ENCODE assay signal across 1 cellular context in the genomic region with DNA sequence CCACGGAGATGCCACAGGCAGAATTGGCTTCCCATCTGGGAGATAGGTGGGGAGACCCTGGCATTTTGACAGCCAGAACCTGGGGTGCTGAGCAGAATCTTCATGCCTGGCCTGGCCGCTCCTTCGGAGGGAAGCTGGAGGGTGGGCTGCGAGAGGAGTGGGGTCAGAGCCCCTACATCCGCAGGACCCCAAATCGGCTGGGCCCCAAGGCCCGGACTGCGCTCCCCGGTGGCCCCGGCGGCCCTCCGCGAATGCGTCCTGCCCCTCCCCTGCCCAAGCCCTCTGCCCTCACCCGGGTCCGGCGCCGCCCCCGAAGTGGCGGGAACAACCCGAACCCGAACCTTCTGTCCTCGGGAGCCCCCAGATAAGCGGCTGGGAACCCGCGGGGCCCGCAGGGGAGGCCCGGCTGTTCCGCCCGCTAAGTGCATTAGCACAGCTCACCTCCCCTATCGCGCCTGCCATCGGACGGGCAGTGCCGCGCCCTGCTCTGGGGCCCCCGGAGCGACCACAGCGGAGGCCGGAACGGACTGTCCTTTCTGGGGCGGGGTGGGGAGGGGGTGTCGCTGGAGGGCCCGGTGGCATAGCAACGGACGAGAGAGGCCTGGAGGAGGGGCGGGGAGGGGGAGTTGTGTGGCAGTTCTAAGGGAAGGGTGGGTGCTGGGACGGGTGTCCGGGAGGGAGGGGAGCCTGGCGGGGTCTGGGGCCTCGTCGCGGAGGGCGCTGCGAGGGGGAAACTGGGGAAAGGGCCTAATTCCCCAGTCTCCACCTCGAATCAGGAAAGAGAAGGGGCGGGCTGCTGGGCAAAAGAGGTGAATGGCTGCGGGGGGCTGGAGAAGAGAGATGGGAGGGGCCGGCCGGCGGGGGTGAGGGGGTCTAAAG.
A peak's percentile ranks its signal among the peaks of the same experiment; 100 is the strongest.
TF ChIP-seq lines count a peak whose summit lies in the region.

No MANE protein-coding gene starts in this region.

TF ChIP-seq in K562, 482 proteins besides CTCF, POLR2A, EP300 and RAD21 (continued from another document and continues in another):
- TF ChIP-seq, protein P1, sequence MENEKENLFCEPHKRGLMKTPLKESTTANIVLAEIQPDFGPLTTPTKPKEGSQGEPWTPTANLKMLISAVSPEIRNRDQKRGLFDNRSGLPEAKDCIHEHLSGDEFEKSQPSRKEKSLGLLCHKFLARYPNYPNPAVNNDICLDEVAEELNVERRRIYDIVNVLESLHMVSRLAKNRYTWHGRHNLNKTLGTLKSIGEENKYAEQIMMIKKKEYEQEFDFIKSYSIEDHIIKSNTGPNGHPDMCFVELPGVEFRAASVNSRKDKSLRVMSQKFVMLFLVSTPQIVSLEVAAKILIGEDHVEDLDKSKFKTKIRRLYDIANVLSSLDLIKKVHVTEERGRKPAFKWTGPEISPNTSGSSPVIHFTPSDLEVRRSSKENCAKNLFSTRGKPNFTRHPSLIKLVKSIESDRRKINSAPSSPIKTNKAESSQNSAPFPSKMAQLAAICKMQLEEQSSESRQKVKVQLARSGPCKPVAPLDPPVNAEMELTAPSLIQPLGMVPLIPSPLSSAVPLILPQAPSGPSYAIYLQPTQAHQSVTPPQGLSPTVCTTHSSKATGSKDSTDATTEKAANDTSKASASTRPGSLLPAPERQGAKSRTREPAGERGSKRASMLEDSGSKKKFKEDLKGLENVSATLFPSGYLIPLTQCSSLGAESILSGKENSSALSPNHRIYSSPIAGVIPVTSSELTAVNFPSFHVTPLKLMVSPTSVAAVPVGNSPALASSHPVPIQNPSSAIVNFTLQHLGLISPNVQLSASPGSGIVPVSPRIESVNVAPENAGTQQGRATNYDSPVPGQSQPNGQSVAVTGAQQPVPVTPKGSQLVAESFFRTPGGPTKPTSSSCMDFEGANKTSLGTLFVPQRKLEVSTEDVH (IDR thresholded peaks at IDR 0.05; ENCODE audit: low read depth, partially characterized antibody), result peak; percentile 76
- TF ChIP-seq, protein P2, sequence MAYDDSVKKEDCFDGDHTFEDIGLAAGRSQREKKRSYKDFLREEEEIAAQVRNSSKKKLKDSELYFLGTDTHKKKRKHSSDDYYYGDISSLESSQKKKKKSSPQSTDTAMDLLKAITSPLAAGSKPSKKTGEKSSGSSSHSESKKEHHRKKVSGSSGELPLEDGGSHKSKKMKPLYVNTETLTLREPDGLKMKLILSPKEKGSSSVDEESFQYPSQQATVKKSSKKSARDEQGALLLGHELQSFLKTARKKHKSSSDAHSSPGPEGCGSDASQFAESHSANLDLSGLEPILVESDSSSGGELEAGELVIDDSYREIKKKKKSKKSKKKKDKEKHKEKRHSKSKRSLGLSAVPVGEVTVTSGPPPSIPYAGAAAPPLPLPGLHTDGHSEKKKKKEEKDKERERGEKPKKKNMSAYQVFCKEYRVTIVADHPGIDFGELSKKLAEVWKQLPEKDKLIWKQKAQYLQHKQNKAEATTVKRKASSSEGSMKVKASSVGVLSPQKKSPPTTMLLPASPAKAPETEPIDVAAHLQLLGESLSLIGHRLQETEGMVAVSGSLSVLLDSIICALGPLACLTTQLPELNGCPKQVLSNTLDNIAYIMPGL (CRISPR knock-in tag; IDR thresholded peaks at IDR 0.05), result 0 out of 2 replicates have a peak, but pooled peaks have one; percentile 43
- TF ChIP-seq NCOR1 (IDR thresholded peaks at IDR 0.05) (peak; percentile 84), BDP1 (IDR thresholded peaks at IDR 0.05; ENCODE audit: insufficient read depth, insufficient read length) (no peak), SUPT5H (IDR thresholded peaks at IDR 0.05) (0 out of 2 replicates have a peak, but pooled peaks have one; percentile 35), ERF (CRISPR knock-in tag; IDR thresholded peaks at IDR 0.05) (peak; percentile 67; the same call in 1 of the 2 replicates), SIX5 (IDR thresholded peaks at IDR 0.05; ENCODE audit: borderline replicate concordance in 1 of 2, insufficient read depth in 1 of 2, low read depth in 1 of 2, low read length in 2 of 2) (no peak), RBFOX2 (IDR thresholded peaks at IDR 0.05; ENCODE audit: low read depth, low read length) (peak; percentile 77), OTX1 (CRISPR knock-in tag; IDR thresholded peaks at IDR 0.05) (0 out of 2 replicates have a peak, but pooled peaks have one; percentile 6), RBBP5 (IDR thresholded peaks at IDR 0.05; ENCODE audit: borderline replicate concordance, insufficient read depth, low read length, poor library complexity, severe bottlenecking) (peak; percentile 34), PHF8 (IDR thresholded peaks at IDR 0.05; ENCODE audit: borderline replicate concordance, low read length) (peak; percentile 26; the same call in 1 of the 2 replicates), MEIS2 (IDR thresholded peaks at IDR 0.05; ENCODE audit: partially characterized antibody) (peak; percentile 15), ARID1B (IDR thresholded peaks at IDR 0.05) (peak; percentile 83), CCNT2 (IDR thresholded peaks at IDR 0.05; ENCODE audit: borderline replicate concordance, extremely low read depth, insufficient read length, low read depth, low read length) (peak; percentile 98), HNRNPLL (IDR thresholded peaks at IDR 0.05; ENCODE audit: low read depth, low read length, poor library complexity, severe bottlenecking) (peak; percentile 18), ZNF232 (CRISPR knock-in tag; IDR thresholded peaks at IDR 0.05) (no peak), KLF16 (IDR thresholded peaks at IDR 0.05) (peak; percentile 60; the same call in 1 of the 2 replicates), KDM4B (IDR thresholded peaks at IDR 0.05; ENCODE audit: borderline replicate concordance in 2 of 2, low read depth in 1 of 2) (peak in 1 of 2 experiments; percentile 54; a peak in 1 of 4 replicates), RBM39 (optimal IDR thresholded peaks at IDR 0.05; ENCODE audit: low read depth, low read length) (no peak), ESRRA (IDR thresholded peaks at IDR 0.05; ENCODE audit: borderline replicate concordance, low read depth) (peak; percentile 51; the same call in 1 of the 2 replicates), ETV1 (tag; conservative IDR thresholded peaks at IDR 0.05; ENCODE audit: low read depth) (peak; percentile 79), CREM (IDR thresholded peaks at IDR 0.05; ENCODE audit: low read depth) (peak; percentile 70; the same call in 1 of the 2 replicates), RB1 (IDR thresholded peaks at IDR 0.05; ENCODE audit: low read depth) (peak; percentile 56; the same call in 1 of the 2 replicates), TSC22D4 (tag; IDR thresholded peaks at IDR 0.05) (no peak), CXXC5 (CRISPR knock-in tag; IDR thresholded peaks at IDR 0.05) (peak; percentile 89), SMAD4 (CRISPR knock-in tag; conservative IDR thresholded peaks at IDR 0.05) (peak; percentile 88)
- TF ChIP-seq, protein P3, sequence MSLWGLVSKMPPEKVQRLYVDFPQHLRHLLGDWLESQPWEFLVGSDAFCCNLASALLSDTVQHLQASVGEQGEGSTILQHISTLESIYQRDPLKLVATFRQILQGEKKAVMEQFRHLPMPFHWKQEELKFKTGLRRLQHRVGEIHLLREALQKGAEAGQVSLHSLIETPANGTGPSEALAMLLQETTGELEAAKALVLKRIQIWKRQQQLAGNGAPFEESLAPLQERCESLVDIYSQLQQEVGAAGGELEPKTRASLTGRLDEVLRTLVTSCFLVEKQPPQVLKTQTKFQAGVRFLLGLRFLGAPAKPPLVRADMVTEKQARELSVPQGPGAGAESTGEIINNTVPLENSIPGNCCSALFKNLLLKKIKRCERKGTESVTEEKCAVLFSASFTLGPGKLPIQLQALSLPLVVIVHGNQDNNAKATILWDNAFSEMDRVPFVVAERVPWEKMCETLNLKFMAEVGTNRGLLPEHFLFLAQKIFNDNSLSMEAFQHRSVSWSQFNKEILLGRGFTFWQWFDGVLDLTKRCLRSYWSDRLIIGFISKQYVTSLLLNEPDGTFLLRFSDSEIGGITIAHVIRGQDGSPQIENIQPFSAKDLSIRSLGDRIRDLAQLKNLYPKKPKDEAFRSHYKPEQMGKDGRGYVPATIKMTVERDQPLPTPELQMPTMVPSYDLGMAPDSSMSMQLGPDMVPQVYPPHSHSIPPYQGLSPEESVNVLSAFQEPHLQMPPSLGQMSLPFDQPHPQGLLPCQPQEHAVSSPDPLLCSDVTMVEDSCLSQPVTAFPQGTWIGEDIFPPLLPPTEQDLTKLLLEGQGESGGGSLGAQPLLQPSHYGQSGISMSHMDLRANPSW (CRISPR knock-in tag; IDR thresholded peaks at IDR 0.05), result 0 out of 2 replicates have a peak, but pooled peaks have one; percentile 50
- TF ChIP-seq, protein P4, sequence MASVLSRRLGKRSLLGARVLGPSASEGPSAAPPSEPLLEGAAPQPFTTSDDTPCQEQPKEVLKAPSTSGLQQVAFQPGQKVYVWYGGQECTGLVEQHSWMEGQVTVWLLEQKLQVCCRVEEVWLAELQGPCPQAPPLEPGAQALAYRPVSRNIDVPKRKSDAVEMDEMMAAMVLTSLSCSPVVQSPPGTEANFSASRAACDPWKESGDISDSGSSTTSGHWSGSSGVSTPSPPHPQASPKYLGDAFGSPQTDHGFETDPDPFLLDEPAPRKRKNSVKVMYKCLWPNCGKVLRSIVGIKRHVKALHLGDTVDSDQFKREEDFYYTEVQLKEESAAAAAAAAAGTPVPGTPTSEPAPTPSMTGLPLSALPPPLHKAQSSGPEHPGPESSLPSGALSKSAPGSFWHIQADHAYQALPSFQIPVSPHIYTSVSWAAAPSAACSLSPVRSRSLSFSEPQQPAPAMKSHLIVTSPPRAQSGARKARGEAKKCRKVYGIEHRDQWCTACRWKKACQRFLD (CRISPR knock-in tag; IDR thresholded peaks at IDR 0.05), result peak; percentile 53; the same call in 1 of the 2 replicates
- TF ChIP-seq, protein P5, sequence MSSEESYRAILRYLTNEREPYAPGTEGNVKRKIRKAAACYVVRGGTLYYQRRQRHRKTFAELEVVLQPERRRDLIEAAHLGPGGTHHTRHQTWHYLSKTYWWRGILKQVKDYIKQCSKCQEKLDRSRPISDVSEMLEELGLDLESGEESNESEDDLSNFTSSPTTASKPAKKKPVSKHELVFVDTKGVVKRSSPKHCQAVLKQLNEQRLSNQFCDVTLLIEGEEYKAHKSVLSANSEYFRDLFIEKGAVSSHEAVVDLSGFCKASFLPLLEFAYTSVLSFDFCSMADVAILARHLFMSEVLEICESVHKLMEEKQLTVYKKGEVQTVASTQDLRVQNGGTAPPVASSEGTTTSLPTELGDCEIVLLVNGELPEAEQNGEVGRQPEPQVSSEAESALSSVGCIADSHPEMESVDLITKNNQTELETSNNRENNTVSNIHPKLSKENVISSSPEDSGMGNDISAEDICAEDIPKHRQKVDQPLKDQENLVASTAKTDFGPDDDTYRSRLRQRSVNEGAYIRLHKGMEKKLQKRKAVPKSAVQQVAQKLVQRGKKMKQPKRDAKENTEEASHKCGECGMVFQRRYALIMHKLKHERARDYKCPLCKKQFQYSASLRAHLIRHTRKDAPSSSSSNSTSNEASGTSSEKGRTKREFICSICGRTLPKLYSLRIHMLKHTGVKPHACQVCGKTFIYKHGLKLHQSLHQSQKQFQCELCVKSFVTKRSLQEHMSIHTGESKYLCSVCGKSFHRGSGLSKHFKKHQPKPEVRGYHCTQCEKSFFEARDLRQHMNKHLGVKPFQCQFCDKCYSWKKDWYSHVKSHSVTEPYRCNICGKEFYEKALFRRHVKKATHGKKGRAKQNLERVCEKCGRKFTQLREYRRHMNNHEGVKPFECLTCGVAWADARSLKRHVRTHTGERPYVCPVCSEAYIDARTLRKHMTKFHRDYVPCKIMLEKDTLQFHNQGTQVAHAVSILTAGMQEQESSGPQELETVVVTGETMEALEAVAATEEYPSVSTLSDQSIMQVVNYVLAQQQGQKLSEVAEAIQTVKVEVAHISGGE (CRISPR knock-in tag; IDR thresholded peaks at IDR 0.05), result peak in 1 of 3 experiments; percentile 50; a peak in 1 of 6 replicates
- TF ChIP-seq, protein P6, sequence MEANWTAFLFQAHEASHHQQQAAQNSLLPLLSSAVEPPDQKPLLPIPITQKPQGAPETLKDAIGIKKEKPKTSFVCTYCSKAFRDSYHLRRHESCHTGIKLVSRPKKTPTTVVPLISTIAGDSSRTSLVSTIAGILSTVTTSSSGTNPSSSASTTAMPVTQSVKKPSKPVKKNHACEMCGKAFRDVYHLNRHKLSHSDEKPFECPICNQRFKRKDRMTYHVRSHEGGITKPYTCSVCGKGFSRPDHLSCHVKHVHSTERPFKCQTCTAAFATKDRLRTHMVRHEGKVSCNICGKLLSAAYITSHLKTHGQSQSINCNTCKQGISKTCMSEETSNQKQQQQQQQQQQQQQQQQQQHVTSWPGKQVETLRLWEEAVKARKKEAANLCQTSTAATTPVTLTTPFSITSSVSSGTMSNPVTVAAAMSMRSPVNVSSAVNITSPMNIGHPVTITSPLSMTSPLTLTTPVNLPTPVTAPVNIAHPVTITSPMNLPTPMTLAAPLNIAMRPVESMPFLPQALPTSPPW (CRISPR knock-in tag; IDR thresholded peaks at IDR 0.05), result peak; percentile 94
- TF ChIP-seq, protein P7, sequence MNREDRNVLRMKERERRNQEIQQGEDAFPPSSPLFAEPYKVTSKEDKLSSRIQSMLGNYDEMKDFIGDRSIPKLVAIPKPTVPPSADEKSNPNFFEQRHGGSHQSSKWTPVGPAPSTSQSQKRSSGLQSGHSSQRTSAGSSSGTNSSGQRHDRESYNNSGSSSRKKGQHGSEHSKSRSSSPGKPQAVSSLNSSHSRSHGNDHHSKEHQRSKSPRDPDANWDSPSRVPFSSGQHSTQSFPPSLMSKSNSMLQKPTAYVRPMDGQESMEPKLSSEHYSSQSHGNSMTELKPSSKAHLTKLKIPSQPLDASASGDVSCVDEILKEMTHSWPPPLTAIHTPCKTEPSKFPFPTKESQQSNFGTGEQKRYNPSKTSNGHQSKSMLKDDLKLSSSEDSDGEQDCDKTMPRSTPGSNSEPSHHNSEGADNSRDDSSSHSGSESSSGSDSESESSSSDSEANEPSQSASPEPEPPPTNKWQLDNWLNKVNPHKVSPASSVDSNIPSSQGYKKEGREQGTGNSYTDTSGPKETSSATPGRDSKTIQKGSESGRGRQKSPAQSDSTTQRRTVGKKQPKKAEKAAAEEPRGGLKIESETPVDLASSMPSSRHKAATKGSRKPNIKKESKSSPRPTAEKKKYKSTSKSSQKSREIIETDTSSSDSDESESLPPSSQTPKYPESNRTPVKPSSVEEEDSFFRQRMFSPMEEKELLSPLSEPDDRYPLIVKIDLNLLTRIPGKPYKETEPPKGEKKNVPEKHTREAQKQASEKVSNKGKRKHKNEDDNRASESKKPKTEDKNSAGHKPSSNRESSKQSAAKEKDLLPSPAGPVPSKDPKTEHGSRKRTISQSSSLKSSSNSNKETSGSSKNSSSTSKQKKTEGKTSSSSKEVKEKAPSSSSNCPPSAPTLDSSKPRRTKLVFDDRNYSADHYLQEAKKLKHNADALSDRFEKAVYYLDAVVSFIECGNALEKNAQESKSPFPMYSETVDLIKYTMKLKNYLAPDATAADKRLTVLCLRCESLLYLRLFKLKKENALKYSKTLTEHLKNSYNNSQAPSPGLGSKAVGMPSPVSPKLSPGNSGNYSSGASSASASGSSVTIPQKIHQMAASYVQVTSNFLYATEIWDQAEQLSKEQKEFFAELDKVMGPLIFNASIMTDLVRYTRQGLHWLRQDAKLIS (CRISPR knock-in tag; IDR thresholded peaks at IDR 0.05), result no peak
- TF ChIP-seq, protein P8, sequence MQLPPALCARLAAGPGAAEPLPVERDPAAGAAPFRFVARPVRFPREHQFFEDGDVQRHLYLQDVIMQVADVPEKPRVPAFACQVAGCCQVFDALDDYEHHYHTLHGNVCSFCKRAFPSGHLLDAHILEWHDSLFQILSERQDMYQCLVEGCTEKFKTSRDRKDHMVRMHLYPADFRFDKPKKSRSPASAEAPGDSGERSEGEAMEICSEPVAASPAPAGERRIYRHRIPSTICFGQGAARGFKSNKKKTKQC (CRISPR knock-in tag; IDR thresholded peaks at IDR 0.05), result 0 out of 2 replicates have a peak, but pooled peaks have one; percentile 37
